Comparison of ENCODE assay signal across 17 cellular contexts in the genomic region with DNA sequence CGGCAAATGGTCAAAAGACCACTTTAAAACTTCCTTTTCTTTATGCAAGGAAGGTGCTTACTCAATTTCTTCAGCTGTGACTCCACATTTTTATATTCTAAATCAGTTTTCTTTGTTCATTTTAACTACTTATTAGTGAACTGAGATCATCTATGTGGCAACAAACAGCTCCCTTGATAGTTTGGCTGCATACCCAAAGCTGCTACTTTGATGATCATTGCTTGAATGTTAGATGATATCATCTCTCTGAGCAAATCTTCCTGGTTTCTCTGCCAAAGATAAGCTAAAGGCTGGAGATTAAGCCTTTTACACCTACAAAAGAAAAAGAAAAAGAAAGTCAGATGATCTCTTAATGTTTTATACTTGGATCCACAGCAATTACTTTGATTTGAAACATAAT.
DNase-seq lines count a peak whose midpoint lies in the region; ATAC-seq, FAIRE-seq and TF ChIP-seq lines count a peak whose summit lies in the region.
"Had no signal": no experiment of that assay in that cellular context is flagged by ENCODE, and none has a peak within 500 bp of the region (broad histone marks: within the 10 kb centered on the region; RNA-seq: fewer than 3 reads in every experiment).

No MANE protein-coding gene starts in this region.

- ATAC-seq in PC-3 (no peak), HG03039 (IDR thresholded peaks at IDR 0.05; ENCODE audit: unreplicated experiment) (no peak)
- ATAC-seq: activated CD4-positive, CD25-positive, alpha-beta regulatory T cell treated with anti-CD3 and anti-CD28 coated beads, Interleukin-2, amount 50 U/mL, for 24 hours; GM12878; T-cell had no signal

- no peak overlapping the region for H3K27ac ChIP-seq in PC-3 (ENCODE audit: low read length)
- H3K27ac ChIP-seq in fibroblast of lung (ENCODE audit: insufficient read depth, low read length), result no peak overlapping the region
- no peak overlapping the region for H3K27ac ChIP-seq in osteoblast (ENCODE audit: low read depth, low read length)
- H3K27ac ChIP-seq: KMS-11, Peyer's patch had no signal

- H3K36me3 ChIP-seq in PC-3 (ENCODE audit: low read depth, low read length) (no peaks in the 10 kb centered on the region), fibroblast of lung (ENCODE audit: control insufficient read depth, insufficient read depth, low read length) (no peaks in the 10 kb centered on the region), osteoblast (ENCODE audit: insufficient read depth, low read length) (no peaks in the 10 kb centered on the region)
- H3K36me3 ChIP-seq: Peyer's patch had no signal

- no peaks in the 10 kb centered on the region for H3K27me3 ChIP-seq in PC-3 (ENCODE audit: low read length)
- H3K27me3 ChIP-seq in fibroblast of lung (ENCODE audit: control insufficient read depth, insufficient read depth, low read length), result no peaks in the 10 kb centered on the region
- H3K27me3 ChIP-seq in osteoblast (ENCODE audit: insufficient read depth, low read length), result no peaks in the 10 kb centered on the region
- H3K27me3 ChIP-seq: Peyer's patch had no signal

- FAIRE-seq in H54 (lab: Jason Lieb, UNC), result no peak
- FAIRE-seq: GM12878 had no signal

- H3K79me2 ChIP-seq in PC-3 (ENCODE audit: low read length) (no peaks in the 10 kb centered on the region), fibroblast of lung (ENCODE audit: control insufficient read depth, insufficient read depth, low read length) (no peaks in the 10 kb centered on the region), osteoblast (ENCODE audit: insufficient read depth, low read length) (no peaks in the 10 kb centered on the region)

- DNase-seq in GM04503 (ENCODE audit: low read depth) (peak; percentile 73), PC-3 (peak; percentile 29), fibroblast of lung (ENCODE audit: low read depth in 2 of 2) (peak; percentile 56 to 85), osteoblast (ENCODE audit: insufficient read length, low spot score, missing footprints) (peak; percentile 55), H54 (ENCODE audit: insufficient read length, low spot score) (no peak), NCI-H1930 (lab: John Stamatoyannopoulos, UW) (no peak)
- no peak for DNase-seq in activated T-cell treated with anti-CD3 and anti-CD28 coated beads, Interleukin-2, amount 50 U/mL, for 1 hour
- DNase-seq: DMS79 treated with DMSO at 0.1 percent for 48 hours, head of caudate nucleus, NCI-H1436 treated with DMSO at 0.1 percent for 48 hours, NCI-H510A treated with DMSO at 0.1 percent for 48 hours, Peyer's patch, T-cell had no signal

- CTCF ChIA-PET in PC-3 (lab: Charles Lee), result no interaction called here

- H2AFZ ChIP-seq in PC-3 (ENCODE audit: low read length) (no peak overlapping the region), fibroblast of lung (ENCODE audit: low read length) (no peak overlapping the region), osteoblast (ENCODE audit: low read length) (no peak overlapping the region)

- H3F3A ChIP-seq in PC-3 (ENCODE audit: low read length, unreplicated experiment), result no peaks in the 10 kb centered on the region

- H3K9me2 ChIP-seq in PC-3 (replicated peaks; ENCODE audit: low read length), result no peaks in the 10 kb centered on the region

- H3K9me3 ChIP-seq in PC-3 (ENCODE audit: low read length) (no peaks in the 10 kb centered on the region), fibroblast of lung (ENCODE audit: control insufficient read depth, insufficient read depth, low read depth, low read length) (no peaks in the 10 kb centered on the region), osteoblast (ENCODE audit: low read depth, low read length) (no peaks in the 10 kb centered on the region)
- H3K9me3 ChIP-seq: Peyer's patch had no signal

- H3K4me1 ChIP-seq in PC-3 (ENCODE audit: insufficient read depth, low read length) (peaks cover 23% of the 10 kb centered on the region), fibroblast of lung (ENCODE audit: control insufficient read depth, extremely low read depth, insufficient read depth, low read length) (peaks cover 2% of the 10 kb centered on the region), osteoblast (ENCODE audit: insufficient read depth, low read length) (peaks cover 19% of the 10 kb centered on the region)
- H3K4me1 ChIP-seq: Peyer's patch had no signal

- TF ChIP-seq POLR2A in H54 (IDR thresholded peaks at IDR 0.05; ENCODE audit: low read depth, low read length), result no peak

- intact Hi-C loops in PC-3 (cut with micrococcal nuclease), result loop anchor here (10.0 kb wide), 1 partner anchor 154 kb away; no protein-coding TSS in a partner anchor

- BruUV-seq in PC-3 (replicated peaks; lab: Mats Ljungman, UMichigan), result no TSS peak

- TF ChIP-seq CTCF in PC-3 (conservative IDR thresholded peaks at IDR 0.05; ENCODE audit: low read depth, low read length), result no peak
- no peak for TF ChIP-seq CTCF in fibroblast of lung (conservative IDR thresholded peaks at IDR 0.05 in 1 of 2, IDR thresholded peaks at IDR 0.05 in 1 of 2; ENCODE audit: low read depth in 1 of 2, low read length in 2 of 2)
- TF ChIP-seq CTCF in osteoblast (IDR thresholded peaks at IDR 0.05; ENCODE audit: extremely low read depth, low read depth, low read length), result no peak

- 0 out of 2 replicates have a peak, but pooled peaks cover 3% of the 10 kb centered on the region for H4K20me1 ChIP-seq in PC-3 (ENCODE audit: low read length)
- H4K20me1 ChIP-seq in fibroblast of lung (ENCODE audit: control insufficient read depth, extremely low read depth, insufficient read depth, low read length), result no peaks in the 10 kb centered on the region
- H4K20me1 ChIP-seq in osteoblast (ENCODE audit: insufficient read depth, low read length), result no peaks in the 10 kb centered on the region

- POLR2A ChIA-PET in PC-3 (lab: Charles Lee; ENCODE audit: unreplicated experiment), result no interaction called here

- H3K4me3 ChIP-seq in PC-3 (ENCODE audit: low read length) (no peak overlapping the region), fibroblast of lung (replicated peaks in 1 of 4; ENCODE audit: control extremely low read depth in 1 of 4, insufficient read depth in 1 of 4, low read depth in 3 of 4, low read length in 4 of 4) (no peak overlapping the region), osteoblast (ENCODE audit: insufficient read depth, low read length) (no peak overlapping the region)
- H3K4me3 ChIP-seq: GM12878, Peyer's patch had no signal

- H3K9ac ChIP-seq in PC-3 (ENCODE audit: low read length) (no peak overlapping the region), fibroblast of lung (ENCODE audit: insufficient read depth, low read length) (no peak overlapping the region)
- H3K9ac ChIP-seq: KMS-11 had no signal

- H3K4me2 ChIP-seq in PC-3 (ENCODE audit: low read length) (no peak overlapping the region), fibroblast of lung (ENCODE audit: extremely low read depth, insufficient read depth, low read length) (no peak overlapping the region), osteoblast (ENCODE audit: insufficient read depth, low read length) (peak overlapping the region; percentile 12)
- H3K4me2 ChIP-seq: KMS-11 had no signal

Comparison
In these comparisons a context has a peak if more than half of its experiments do, and no peak if none do; other contexts are left out.
1. DNase-seq: peak in GM04503 (single experiment), PC-3 (single experiment), fibroblast of lung (2 of 2) and osteoblast (single experiment); none in activated T-cell treated with anti-CD3 and anti-CD28 coated beads, Interleukin-2, amount 50 U/mL, for 1 hour (single experiment), H54 (single experiment) and NCI-H1930 (0 of 2).